Comparison of ENCODE assay signal across 15 cellular contexts in the genomic region with DNA sequence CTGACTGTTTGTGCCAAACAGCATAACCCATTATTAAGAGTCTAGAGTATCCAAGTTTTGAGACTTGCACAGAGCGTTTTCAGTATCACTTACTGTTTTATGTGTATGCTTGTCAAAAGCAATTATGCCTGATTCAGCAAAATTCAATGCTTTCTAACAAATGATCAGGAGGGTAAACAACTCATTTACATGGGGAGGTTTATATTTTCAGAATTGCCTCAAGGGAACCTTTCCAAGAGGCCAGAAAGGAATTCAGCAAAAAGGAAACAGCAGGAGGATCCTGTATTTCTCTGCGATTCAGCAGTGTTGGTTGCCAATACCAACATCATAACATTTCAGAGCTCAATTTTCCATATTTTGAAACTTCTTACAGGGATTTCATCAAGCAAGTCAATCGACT.
A peak's percentile ranks its signal among the peaks of the same experiment; 100 is the strongest.
DNase-seq lines count a peak whose midpoint lies in the region; ATAC-seq, FAIRE-seq and TF ChIP-seq lines count a peak whose summit lies in the region.
"Had no signal": no experiment of that assay in that cellular context is flagged by ENCODE, and none has a peak within 500 bp of the region (broad histone marks: within the 10 kb centered on the region; RNA-seq: fewer than 3 reads in every experiment).

No MANE protein-coding gene starts in this region.

- TF ChIP-seq POLR2A in A549 (IDR thresholded peaks at IDR 0.05; ENCODE audit: low read length) = no peak

- FAIRE-seq in A549 (lab: Jason Lieb, UNC) = no peak

- ATAC-seq in A549 (no peak), lower lobe of right lung (peak in 1 of 2 donors; percentile 16), HG03378 (IDR thresholded peaks at IDR 0.05; ENCODE audit: unreplicated experiment) (no peak), GM21737 (IDR thresholded peaks at IDR 0.05; ENCODE audit: unreplicated experiment) (no peak)

- intact Hi-C loops in lower lobe of right lung (cut with DNase I) (no loop called here), CD14-positive monocyte (cut with micrococcal nuclease) (no loop called here)

- H3K36me3 ChIP-seq in lower lobe of right lung = no peaks in the 10 kb centered on the region
- H3K36me3 ChIP-seq: brain microvascular endothelial cell, tibial nerve had no signal

- H3K27me3 ChIP-seq in lower lobe of right lung (ENCODE audit: low read depth) = no peaks in the 10 kb centered on the region
- H3K27me3 ChIP-seq: brain microvascular endothelial cell, tibial nerve had no signal

- TF ChIP-seq CTCF in A549 (IDR thresholded peaks at IDR 0.05) = no peak
- no peak for TF ChIP-seq CTCF in lower lobe of right lung (IDR thresholded peaks at IDR 0.05)
- TF ChIP-seq CTCF in CD14-positive monocyte (IDR thresholded peaks at IDR 0.05) = no peak

- no peak overlapping the region for H3K27ac ChIP-seq in A549
- H3K27ac ChIP-seq in lower lobe of right lung = peak overlapping the region; percentile 8
- H3K27ac ChIP-seq: brain microvascular endothelial cell, epithelial cell of prostate had no signal

- DNase-seq in A549 (ENCODE audit: low read depth in 1 of 2, low spot score in 1 of 2) (no peak), LHCN-M2 (ENCODE audit: low read depth) (peak; percentile 34), dermis blood vessel endothelial cell (peak; percentile 77), lower lobe of right lung (no peak), CD14-positive monocyte (ENCODE audit: low spot score) (no peak), SHP77 (lab: John Stamatoyannopoulos, UW) (no peak)
- DNase-seq: activated CD4-positive, alpha-beta T cell treated with anti-CD3 and anti-CD28 coated beads, Interleukin-2, amount 50 U/mL, for 48 hours; activated effector memory CD4-positive, alpha-beta T cell treated with anti-CD3 and anti-CD28 coated beads, Interleukin-2, amount 50 U/mL, for 16 hours; brain microvascular endothelial cell; NCI-H1417 treated with DMSO at 0.1 percent for 48 hours had no signal

- H3K4me3 ChIP-seq in A549 = no peak overlapping the region
- no peak overlapping the region for H3K4me3 ChIP-seq in lower lobe of right lung
- H3K4me3 ChIP-seq: tibial nerve had no signal

- POLR2A ChIA-PET in A549 (lab: Yijun Ruan, JAX) = no interaction called here

- H3K27me3 Mint-ChIP-seq in CD14-positive monocyte (ENCODE audit: low read depth in 3 of 3) = peaks cover 0 to 2% (median 1%) of the 10 kb centered on the region in 3 donors
- H3K27me3 Mint-ChIP-seq: memory B cell had no signal

- H3K9me3 ChIP-seq in A549 = peaks cover 21% of the 10 kb centered on the region; the same call in 2 of the 3 replicates
- no peaks in the 10 kb centered on the region for H3K9me3 ChIP-seq in lower lobe of right lung

- H3K4me3 Mint-ChIP-seq in CD14-positive monocyte = no peak overlapping the region
- H3K4me3 Mint-ChIP-seq: memory B cell had no signal

- peaks cover 6% of the 10 kb centered on the region for H3K4me1 Mint-ChIP-seq in CD14-positive monocyte
- H3K4me1 Mint-ChIP-seq: memory B cell had no signal

- no peak overlapping the region for H3K4me2 ChIP-seq in A549

- H3K4me1 ChIP-seq in A549 (peaks cover 8% of the 10 kb centered on the region; the same call in 1 of the 3 replicates), lower lobe of right lung (peaks cover 19% of the 10 kb centered on the region)

- H3K27ac Mint-ChIP-seq in CD14-positive monocyte = no peak overlapping the region
- H3K27ac Mint-ChIP-seq: memory B cell had no signal

- 68% methylated on average over 3 of the region's 3 CpGs for WGBS in A549 (ENCODE audit: missing lambda C conversion rate)

- CTCF ChIA-PET in A549 (lab: Yijun Ruan, JAX) = no interaction called here

- TF ChIP-seq EP300 in A549 (IDR thresholded peaks at IDR 0.05) = no peak

- no peak for TF ChIP-seq RAD21 in A549 (conservative IDR thresholded peaks at IDR 0.05 in 1 of 2, IDR thresholded peaks at IDR 0.05 in 1 of 2)

- H3K36me3 Mint-ChIP-seq in CD14-positive monocyte = no peaks in the 10 kb centered on the region

- H3K9me3 Mint-ChIP-seq in CD14-positive monocyte = peaks cover 0 to 16% (median 10%) of the 10 kb centered on the region in 7 donors

TF ChIP-seq in A549, 52 proteins besides CTCF, POLR2A, EP300 and RAD21:
- TF ChIP-seq MAFK (IDR thresholded peaks at IDR 0.05; ENCODE audit: partially characterized antibody) (peak; percentile 95), FOSB (CRISPR knock-in tag; IDR thresholded peaks at IDR 0.05) (no peak), HDAC2 (IDR thresholded peaks at IDR 0.05) (no peak), SREBF2 (IDR thresholded peaks at IDR 0.05) (no peak), NR3C1 (IDR thresholded peaks at IDR 0.05) (no peak)
TF ChIP-seq in A549: peak in this region for 1.

Comparison
In these comparisons a context has a peak if more than half of its experiments do, and no peak if none do; other contexts are left out.
1. DNase-seq: peak in LHCN-M2 (single experiment) and dermis blood vessel endothelial cell (single experiment); none in A549 (0 of 2), lower lobe of right lung (single experiment), CD14-positive monocyte (single experiment) and SHP77 (0 of 2).